29 cellular contexts compared by ENCODE assay signal in genomic region chr5:91179018-91179417, GRCh38.
DNase-seq lines count a peak whose midpoint lies in the region; ATAC-seq, FAIRE-seq and TF ChIP-seq lines count a peak whose summit lies in the region.
"Had no signal": no experiment of that assay in that cellular context is flagged by ENCODE, and none has a peak within 500 bp of the region (broad histone marks: within the 10 kb centered on the region; RNA-seq: fewer than 3 reads in every experiment).

No MANE protein-coding gene starts in this region.

- peak; percentile 85 for FAIRE-seq in endometrium (lab: Jason Lieb, UNC)
- FAIRE-seq: colon, GM18507, H1 had no signal

- H3K36me3 ChIP-seq in uterus = no peaks in the 10 kb centered on the region
- H3K36me3 ChIP-seq: ovary, SJCRH30 had no signal

- no peaks in the 10 kb centered on the region for H3K4me1 ChIP-seq in uterus

- POLR2A ChIA-PET in RWPE1 (lab: Yijun Ruan, JAX; ENCODE audit: low non-redundant PET) = no interaction called here

- CTCF ChIA-PET in RWPE1 (lab: Yijun Ruan, JAX) = no interaction called here

- TF ChIP-seq CTCF in uterus (IDR thresholded peaks at IDR 0.05) (no peak), RWPE1 (conservative IDR thresholded peaks at IDR 0.05; ENCODE audit: low read depth) (no peak)

- no peaks in the 10 kb centered on the region for H3K27me3 ChIP-seq in uterus
- H3K27me3 ChIP-seq: ovary, SJCRH30, testis had no signal

- H3K27ac ChIP-seq in uterus = peak overlapping the region; percentile 53 to 64
- H3K27ac ChIP-seq in RWPE1 = no peak overlapping the region
- H3K27ac ChIP-seq: KMS-11, SJCRH30, testis had no signal

- intact Hi-C loops in uterus (cut with DNase I; ENCODE audit: low total_unique reads) = no loop called here

- no peak for ATAC-seq in SK-N-SH treated with all-trans-retinoic acid at 6 μM for 48 hours
- ATAC-seq: activated CD8-positive, alpha-beta T cell treated with anti-CD3 and anti-CD28 coated beads, Interleukin-2, amount 10 ng/mL, durations not matched to agents 7 days and 5 days; esophagus mucosa; natural killer cell treated with Interleukin-12 subunit alpha and Interleukin-12 subunit beta and Interleukin-15 and Interleukin-18, amount 100 ng/mL, for 72 hours; PC-3; stimulated activated memory B cell treated with anti-CD40 and anti-IgM and Interleukin-4, amounts not matched to agents 10 μg/mL and 1 μg/mL and 100 μg/mL, for 72 hours had no signal

- H3K9me3 ChIP-seq in uterus = no peaks in the 10 kb centered on the region
- H3K9me3 ChIP-seq: ovary, SJCRH30, testis had no signal

- peak; percentile 48 for DNase-seq in GM03348 (ENCODE audit: low spot score)
- peak; percentile 53 for DNase-seq in iris pigment epithelial cell (ENCODE audit: low read depth)
- no peak for DNase-seq in uterus
- DNase-seq in RWPE1 (ENCODE audit: low spot score) = no peak
- DNase-seq in anterior cingulate cortex (lab: John Stamatoyannopoulos, UW) = no peak
- DNase-seq: activated CD4-positive, alpha-beta T cell treated with anti-CD3 and anti-CD28 coated beads for 1 hour; activated CD8-positive, alpha-beta T cell treated with anti-CD3 and anti-CD28 coated beads, Interleukin-2, amount 10 ng/mL, durations not matched to agents 7 days and 5 days; activated gamma-delta T cell treated with Interleukin-2 at 50 U/mL for 16 hours; DMS153; effector CD8-positive, alpha-beta T cell; GDM1; midbrain; NCI-H146; NCI-H510A; ovary; PC-3; retina; SJCRH30; stimulated activated CD4-positive, alpha-beta T cell treated with anti-CD3 and anti-CD28 coated beads, Interleukin-4, amount 100 ng/mL, for 1 hour; testis had no signal

- no peak overlapping the region for H3K4me3 ChIP-seq in uterus
- H3K4me3 ChIP-seq: ovary, SJCRH30, testis had no signal

- no peak for TF ChIP-seq POLR2A in uterus (IDR thresholded peaks at IDR 0.05)

TF ChIP-seq in SK-N-SH treated with all-trans-retinoic acid at 6 μM for 48 hours, 23 proteins besides CTCF, POLR2A, EP300 and RAD21:
- TF ChIP-seq CSDC2 (CRISPR knock-in tag; IDR thresholded peaks at IDR 0.05) (no peak), PATZ1 (CRISPR knock-in tag; IDR thresholded peaks at IDR 0.05; ENCODE audit: borderline replicate concordance) (no peak), BACH2 (CRISPR knock-in tag; IDR thresholded peaks at IDR 0.05; ENCODE audit: borderline replicate concordance) (no peak), GLIS3 (CRISPR knock-in tag; IDR thresholded peaks at IDR 0.05) (no peak), ESRRG (CRISPR knock-in tag; IDR thresholded peaks at IDR 0.05) (no peak), PPARA (CRISPR knock-in tag; IDR thresholded peaks at IDR 0.05; ENCODE audit: borderline replicate concordance) (no peak)

Comparison
In these comparisons a context has a peak if more than half of its experiments do, and no peak if none do; other contexts are left out.
1. DNase-seq: peak in GM03348 (single experiment) and iris pigment epithelial cell (single experiment); none in uterus (0 of 2), RWPE1 (single experiment) and anterior cingulate cortex (0 of 58).